1 cellular context compared by ENCODE assay signal in genomic region chr2:9739508-9739907, GRCh38.
TF ChIP-seq lines count a peak whose summit lies in the region.

No MANE protein-coding gene starts in this region.

TF ChIP-seq in GM12878, 131 proteins besides CTCF, POLR2A, EP300 and RAD21 (continued from another document):
- TF ChIP-seq ZNF592 (IDR thresholded peaks at IDR 0.05) (no peak), GATAD2B (conservative IDR thresholded peaks at IDR 0.05; ENCODE audit: low read depth) (no peak), SREBF2 (IDR thresholded peaks at IDR 0.05; ENCODE audit: low read length) (no peak), ZBTB11 (CRISPR knock-in tag; IDR thresholded peaks at IDR 0.05) (no peak), ZNF207 (IDR thresholded peaks at IDR 0.05; ENCODE audit: borderline replicate concordance) (no peak), SMC3 (IDR thresholded peaks at IDR 0.05; ENCODE audit: borderline replicate concordance, low read length) (no peak), NR2F1 (conservative IDR thresholded peaks at IDR 0.05) (no peak), FOXM1 (IDR thresholded peaks at IDR 0.05; ENCODE audit: low read depth, low read length) (no peak)
